8 cellular contexts compared by ENCODE assay signal in the genomic region with DNA sequence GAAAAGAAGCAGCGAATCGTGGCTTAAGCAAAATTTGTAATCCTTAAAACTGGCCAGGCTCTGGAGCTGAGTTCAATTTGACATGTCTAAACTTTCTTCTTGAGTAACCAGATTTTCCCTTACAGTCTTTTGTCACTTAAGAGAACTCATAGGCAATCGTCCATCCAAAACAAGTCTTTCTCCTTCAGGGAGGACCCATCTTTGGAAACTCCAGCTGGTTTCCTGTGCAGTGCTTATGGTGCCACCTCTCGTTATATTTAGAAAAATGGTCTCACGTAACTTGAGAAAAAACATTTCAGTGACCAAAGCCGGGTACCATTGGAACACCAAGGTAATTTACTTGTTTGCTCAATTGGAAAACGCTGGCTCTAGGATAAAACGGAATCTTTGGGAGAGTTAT.
DNase-seq lines count a peak whose midpoint lies in the region.

No MANE protein-coding gene starts in this region.

- no peaks in the 10 kb centered on the region for H3K9me3 ChIP-seq in BLaER1
- no peaks in the 10 kb centered on the region for H3K9me3 ChIP-seq in adipocyte (ENCODE audit: control insufficient read depth, low read length)
- H3K9me3 ChIP-seq in iPS-18c (ENCODE audit: control insufficient read depth, insufficient read depth, low read length) = peaks cover 2% of the 10 kb centered on the region
- no peaks in the 10 kb centered on the region for H3K9me3 ChIP-seq in subcutaneous abdominal adipose tissue (ENCODE audit: control insufficient read depth in 5 of 5, low read length in 5 of 5)

- DNase-seq in KG1 (lab: John Stamatoyannopoulos, UW) = peak; percentile 73
- DNase-seq in adipocyte (ENCODE audit: low read depth) = peak; percentile 66
- DNase-seq in activated effector memory CD4-positive, alpha-beta T cell treated with anti-CD3 and anti-CD28 coated beads, Interleukin-2, amount 50 U/mL, for 16 hours = no peak
- DNase-seq in D341Med (ENCODE audit: low spot score) = no peak
- DNase-seq in effector CD4-positive, alpha-beta T cell = no peak

- H3K36me3 ChIP-seq in BLaER1 (no peaks in the 10 kb centered on the region), adipocyte (ENCODE audit: control insufficient read depth, insufficient read depth, low read length, severe bottlenecking) (no peaks in the 10 kb centered on the region), subcutaneous abdominal adipose tissue (ENCODE audit: control insufficient read depth in 5 of 5, insufficient read depth in 5 of 5, low read length in 5 of 5) (no peaks in the 10 kb centered on the region)

- H3K4me2 ChIP-seq in BLaER1 = peak overlapping the region; percentile 99

- H4K20me1 ChIP-seq in BLaER1 = peaks cover 28% of the 10 kb centered on the region

- H3K4me3 ChIP-seq in BLaER1 = peak overlapping the region; percentile 85
- peak overlapping the region; percentile 92 for H3K4me3 ChIP-seq in adipocyte (ENCODE audit: low read length)
- H3K4me3 ChIP-seq in iPS-18c (ENCODE audit: insufficient read depth, low read depth, low read length) = peak overlapping the region; percentile 90; the same call in 1 of the 2 replicates
- H3K4me3 ChIP-seq in subcutaneous abdominal adipose tissue (ENCODE audit: low read depth in 1 of 5, low read length in 5 of 5) = peak overlapping the region; percentile 57 to 92 (median 70)

- peaks cover 69% of the 10 kb centered on the region for H3K4me1 ChIP-seq in BLaER1
- peaks cover 37% of the 10 kb centered on the region for H3K4me1 ChIP-seq in adipocyte (ENCODE audit: control insufficient read depth, insufficient read depth, low read length)
- peaks cover 14 to 70% (median 44%) of the 10 kb centered on the region in 5 donors for H3K4me1 ChIP-seq in subcutaneous abdominal adipose tissue (ENCODE audit: control insufficient read depth in 5 of 5, insufficient read depth in 5 of 5, low read length in 5 of 5)

- H3K9ac ChIP-seq in BLaER1 = peak overlapping the region; percentile 90
- peak overlapping the region; percentile 89 for H3K9ac ChIP-seq in adipocyte (ENCODE audit: low read length)
- H3K9ac ChIP-seq in subcutaneous abdominal adipose tissue (ENCODE audit: low read length in 5 of 5) = peak overlapping the region in 2 of 5 donors; percentile 77 to 83

- H3K27me3 ChIP-seq in BLaER1 (peaks cover 12% of the 10 kb centered on the region; the same call in 1 of the 2 replicates), adipocyte (replicated peaks; ENCODE audit: control insufficient read depth, insufficient read depth, low read length) (no peaks in the 10 kb centered on the region), subcutaneous abdominal adipose tissue (ENCODE audit: control insufficient read depth in 5 of 5, insufficient read depth in 4 of 5, low read length in 5 of 5) (no peaks in the 10 kb centered on the region)

- H3K27ac ChIP-seq in BLaER1 (peak overlapping the region; percentile 91), subcutaneous abdominal adipose tissue (ENCODE audit: low read depth, low read length) (peak overlapping the region; percentile 84)

Comparison
In these comparisons a context has a peak if more than half of its experiments do, and no peak if none do; other contexts are left out.
1. DNase-seq: peak in KG1 (single experiment) and adipocyte (single experiment); none in activated effector memory CD4-positive, alpha-beta T cell treated with anti-CD3 and anti-CD28 coated beads, Interleukin-2, amount 50 U/mL, for 16 hours (single experiment), D341Med (single experiment) and effector CD4-positive, alpha-beta T cell (single experiment).
2. Peak in every context shown above with its lines, with median percentiles within 50 percentile points of each other: H3K4me3 ChIP-seq.